Comparison of ENCODE assay signal across 1 cellular context in genomic region chr9:136787690-136788400, GRCh38.
TF ChIP-seq lines count a peak whose summit lies in the region.

No MANE protein-coding gene starts in this region.

TF ChIP-seq in HCT116, 20 proteins besides CTCF, POLR2A, EP300 and RAD21 (continued from another document):
- TF ChIP-seq ELF1 (IDR thresholded peaks at IDR 0.05; ENCODE audit: borderline replicate concordance, low read depth) (no peak), CBX3 (IDR thresholded peaks at IDR 0.05; ENCODE audit: low read depth) (no peak), POLR2AphosphoS5 (IDR thresholded peaks at IDR 0.05; ENCODE audit: low read depth, low read length) (no peak), FOSL1 (IDR thresholded peaks at IDR 0.05; ENCODE audit: low read depth) (no peak), ZBTB33 (IDR thresholded peaks at IDR 0.05; ENCODE audit: extremely low read depth, insufficient replicate concordance, low read length) (no peak), EZH2phosphoT487 (IDR thresholded peaks at IDR 0.05; ENCODE audit: borderline replicate concordance) (no peak), SP1 (IDR thresholded peaks at IDR 0.05; ENCODE audit: low read depth) (no peak), CEBPB (IDR thresholded peaks at IDR 0.05; ENCODE audit: low read depth) (no peak), EGR1 (IDR thresholded peaks at IDR 0.05; ENCODE audit: low read depth) (no peak), JUND (IDR thresholded peaks at IDR 0.05) (no peak)
